17 cellular contexts compared by ENCODE assay signal in the genomic region with DNA sequence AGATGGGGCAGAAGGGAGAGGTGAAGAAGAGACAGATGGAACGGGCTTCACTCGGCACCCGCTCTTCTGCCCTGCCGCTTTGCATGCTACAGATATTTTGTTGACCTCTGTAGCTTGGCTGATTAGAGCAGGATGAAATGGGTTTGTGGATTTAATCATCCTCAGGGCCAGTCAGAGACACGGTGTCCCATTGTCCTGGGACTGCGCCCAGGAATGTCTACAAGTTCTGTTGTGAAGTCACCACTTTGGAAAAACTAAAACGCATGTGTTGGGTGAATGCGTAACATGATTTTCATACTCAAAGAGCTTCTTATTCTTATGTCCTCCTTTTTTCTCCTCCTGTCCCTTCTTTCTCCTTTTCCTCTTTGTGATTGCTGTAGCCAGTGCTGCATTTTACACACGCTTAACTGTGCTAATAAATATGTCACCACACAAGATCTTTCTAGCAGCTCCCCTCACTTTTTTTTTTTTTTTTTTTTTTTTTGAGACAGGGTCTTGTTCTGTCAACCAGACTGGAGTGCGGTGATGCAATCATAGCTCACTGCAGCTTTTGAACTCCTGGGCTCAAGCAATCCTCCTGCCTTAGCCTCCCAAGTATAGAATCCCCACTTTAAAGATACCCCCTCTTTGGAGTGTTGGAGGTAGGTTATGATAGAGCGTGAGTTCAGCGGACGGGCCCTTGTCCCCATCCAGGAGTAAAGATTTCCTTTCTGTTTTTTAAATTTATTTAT. TPM values are rescaled to one million over a fixed set of nuclear protein-coding genes. Genes with fewer than 3 reads are reported as not detected.
DNase-seq lines count a peak whose midpoint lies in the region; ATAC-seq and TF ChIP-seq lines count a peak whose summit lies in the region.
"Had no signal": no experiment of that assay in that cellular context is flagged by ENCODE, and none has a peak within 500 bp of the region (broad histone marks: within the 10 kb centered on the region; RNA-seq: fewer than 3 reads in every experiment).

No MANE protein-coding gene starts in this region.

- no peak overlapping the region for H3K18ac ChIP-seq in mesenchymal stem cell (ENCODE audit: low read depth in 1 of 2, low read length in 2 of 2)

- no peak overlapping the region for H4K91ac ChIP-seq in mesenchymal stem cell (ENCODE audit: low read length)

- no peak for ATAC-seq in heart right ventricle

- H2BK5ac ChIP-seq in mesenchymal stem cell (ENCODE audit: low read depth, low read length, poor library complexity, severe bottlenecking): no peak overlapping the region

- H2BK12ac ChIP-seq in mesenchymal stem cell (ENCODE audit: low read length in 2 of 2): no peak overlapping the region

- H3K36me3 ChIP-seq in mesenchymal stem cell (ENCODE audit: control insufficient read depth in 1 of 2, insufficient read depth in 2 of 2, low read depth in 1 of 2, low read length in 2 of 2) (peaks cover 0 to 30% of the 10 kb centered on the region in 2 experiments), skeletal muscle satellite cell (ENCODE audit: insufficient read depth, low read length) (no peaks in the 10 kb centered on the region), heart right ventricle (no peaks in the 10 kb centered on the region)
- H3K36me3 ChIP-seq: SJCRH30 had no signal

- no peaks in the 10 kb centered on the region for H3K27me3 ChIP-seq in mesenchymal stem cell (ENCODE audit: control insufficient read depth in 1 of 2, insufficient read depth in 1 of 2, low read length in 2 of 2)
- H3K27me3 ChIP-seq in skeletal muscle satellite cell (ENCODE audit: control insufficient read depth, insufficient read depth, low read length): peaks cover 7% of the 10 kb centered on the region
- no peaks in the 10 kb centered on the region for H3K27me3 ChIP-seq in heart right ventricle
- H3K27me3 ChIP-seq: SJCRH30 had no signal

- no peak overlapping the region for H2BK120ac ChIP-seq in mesenchymal stem cell (ENCODE audit: low read depth, low read length)

- H4K8ac ChIP-seq in mesenchymal stem cell (ENCODE audit: low read length): no peak overlapping the region

- no peak overlapping the region for H3K4ac ChIP-seq in mesenchymal stem cell (ENCODE audit: low read depth in 1 of 2, low read length in 2 of 2)

- DNase-seq in EH (ENCODE audit: low read depth) (peak; percentile 66), RWPE1 (ENCODE audit: low spot score) (no peak), mesenchymal stem cell (no peak), NCI-H2227 (lab: John Stamatoyannopoulos, UW; ENCODE audit: unreplicated experiment) (no peak), GF-D8 (lab: John Stamatoyannopoulos, UW) (no peak), heart right ventricle (no peak)
- DNase-seq: DMS 273 treated with DMSO at 0.1 percent for 48 hours, DND-41, GOT3, KBM-7, NCI-H1105, NCI-H1694 treated with DMSO at 0.1 percent for 48 hours, NCI-H524, NCI-H82, SJCRH30 had no signal

- WGBS in mesenchymal stem cell: 98% methylated on average over 9 of the region's 13 CpGs
- WGBS in heart right ventricle, 2 donors: 91% methylated on average over 13 of the region's 13 CpGs

- H3K23ac ChIP-seq in mesenchymal stem cell (ENCODE audit: low read length in 2 of 2): no peak overlapping the region

- H3K79me1 ChIP-seq in mesenchymal stem cell (replicated peaks; ENCODE audit: low read length, poor library complexity, severe bottlenecking): peaks cover 25% of the 10 kb centered on the region

- H3K4me1 ChIP-seq in mesenchymal stem cell (ENCODE audit: control insufficient read depth, insufficient read depth, low read depth, low read length) (peaks cover 12% of the 10 kb centered on the region), skeletal muscle satellite cell (ENCODE audit: control insufficient read depth, insufficient read depth, low read length) (peaks cover 36% of the 10 kb centered on the region), heart right ventricle (peaks cover 0 to 13% (median 0%) of the 10 kb centered on the region in 9 donors)

- H3K9me3 ChIP-seq in mesenchymal stem cell (ENCODE audit: control insufficient read depth, low read length) (no peaks in the 10 kb centered on the region), skeletal muscle satellite cell (replicated peaks; ENCODE audit: low read length) (no peaks in the 10 kb centered on the region), heart right ventricle (no peaks in the 10 kb centered on the region)

- H3K27ac ChIP-seq in RWPE1 (peak overlapping the region; percentile 84; the same call in 1 of the 2 replicates), mesenchymal stem cell (ENCODE audit: low read length, poor library complexity, severe bottlenecking) (no peak overlapping the region), heart right ventricle (no peak overlapping the region)
- H3K27ac ChIP-seq: SJCRH30 had no signal

- no peak overlapping the region for H2AFZ ChIP-seq in mesenchymal stem cell (ENCODE audit: low read depth, low read length)

- no peak overlapping the region for H2BK15ac ChIP-seq in mesenchymal stem cell (ENCODE audit: low read depth, poor library complexity, severe bottlenecking)

- TF ChIP-seq CTCF in RWPE1 (conservative IDR thresholded peaks at IDR 0.05; ENCODE audit: low read depth) (no peak), heart right ventricle (IDR thresholded peaks at IDR 0.05) (no peak)

- CTCF ChIA-PET in RWPE1 (lab: Yijun Ruan, JAX): no interaction called here

- H3K4me3 ChIP-seq in mesenchymal stem cell (ENCODE audit: insufficient read depth in 1 of 2, low read depth in 1 of 2, low read length in 2 of 2) (no peak overlapping the region), skeletal muscle satellite cell (ENCODE audit: low read length) (no peak overlapping the region), heart right ventricle (no peak overlapping the region)
- H3K4me3 ChIP-seq: SJCRH30 had no signal

- peak overlapping the region; percentile 64 for H2AK5ac ChIP-seq in mesenchymal stem cell (ENCODE audit: low read length, severe bottlenecking)

- H3K9ac ChIP-seq in mesenchymal stem cell (ENCODE audit: low read length) (no peak overlapping the region), skeletal muscle satellite cell (ENCODE audit: low read depth, low read length) (no peak overlapping the region)

- POLR2A ChIA-PET in RWPE1 (lab: Yijun Ruan, JAX; ENCODE audit: low non-redundant PET): no interaction called here

- no peak overlapping the region for H3K14ac ChIP-seq in mesenchymal stem cell (ENCODE audit: low read length in 2 of 2)

- intact Hi-C loops in heart right ventricle (cut with DNase I): no loop called here

- H3K4me2 ChIP-seq in mesenchymal stem cell (ENCODE audit: low read length, poor library complexity, severe bottlenecking) (no peak overlapping the region), skeletal muscle satellite cell (ENCODE audit: low read length) (peak overlapping the region; percentile 46)

RNA-seq across cellular contexts. Expression of a gene that starts 3.4 kb away (rescaled TPM):
- 36.9 TPM for polyA plus RNA-seq in mesenchymal stem cell (2013, experiment 1 of 2)
- polyA plus RNA-seq in mesenchymal stem cell (2013, experiment 2 of 2): 36.9 TPM
- total RNA-seq in skeletal muscle satellite cell (2012; rRNA removed): 4.6 TPM in 2 replicates
- total RNA-seq in heart right ventricle: 1 to 10 TPM in 1 of 10 donors, under 1 TPM in 3, not detected in 6; 0.27 to 2.7 (median 0.47) TPM
- under 1 TPM in 1 of 2 donors, not detected in 1; 0.04 TPM for polyA plus RNA-seq in heart right ventricle

RNA-seq across cellular contexts. Expression of a gene that starts 29.7 kb away (rescaled TPM):
- polyA plus RNA-seq in mesenchymal stem cell (2013, experiment 1 of 2): not detected
- 0.10 TPM for polyA plus RNA-seq in mesenchymal stem cell (2013, experiment 2 of 2)
- total RNA-seq in skeletal muscle satellite cell (2012; rRNA removed): not detected in 2 replicates
- total RNA-seq in heart right ventricle: 1 to 10 TPM in 1 of 10 donors, under 1 TPM in 6, not detected in 3; 0.60 to 1.1 (median 0.91) TPM
- polyA plus RNA-seq in heart right ventricle: under 1 TPM in 1 of 2 donors, not detected in 1; 0.23 TPM
- total RNA-seq: RPMI7951 had no signal

RNA-seq across cellular contexts. Expression of a gene that starts 48.2 kb away (rescaled TPM):
- polyA plus RNA-seq in mesenchymal stem cell (2013, experiment 1 of 2): 0.26 TPM
- polyA plus RNA-seq in mesenchymal stem cell (2013, experiment 2 of 2): 0.14 TPM
- not detected in 2 replicates for total RNA-seq in skeletal muscle satellite cell (2012; rRNA removed)
- total RNA-seq in heart right ventricle: not detected
- polyA plus RNA-seq in heart right ventricle: under 1 TPM in 1 of 2 donors, not detected in 1; 0.06 TPM
